12 cellular contexts compared by ENCODE assay signal in the genomic region with DNA sequence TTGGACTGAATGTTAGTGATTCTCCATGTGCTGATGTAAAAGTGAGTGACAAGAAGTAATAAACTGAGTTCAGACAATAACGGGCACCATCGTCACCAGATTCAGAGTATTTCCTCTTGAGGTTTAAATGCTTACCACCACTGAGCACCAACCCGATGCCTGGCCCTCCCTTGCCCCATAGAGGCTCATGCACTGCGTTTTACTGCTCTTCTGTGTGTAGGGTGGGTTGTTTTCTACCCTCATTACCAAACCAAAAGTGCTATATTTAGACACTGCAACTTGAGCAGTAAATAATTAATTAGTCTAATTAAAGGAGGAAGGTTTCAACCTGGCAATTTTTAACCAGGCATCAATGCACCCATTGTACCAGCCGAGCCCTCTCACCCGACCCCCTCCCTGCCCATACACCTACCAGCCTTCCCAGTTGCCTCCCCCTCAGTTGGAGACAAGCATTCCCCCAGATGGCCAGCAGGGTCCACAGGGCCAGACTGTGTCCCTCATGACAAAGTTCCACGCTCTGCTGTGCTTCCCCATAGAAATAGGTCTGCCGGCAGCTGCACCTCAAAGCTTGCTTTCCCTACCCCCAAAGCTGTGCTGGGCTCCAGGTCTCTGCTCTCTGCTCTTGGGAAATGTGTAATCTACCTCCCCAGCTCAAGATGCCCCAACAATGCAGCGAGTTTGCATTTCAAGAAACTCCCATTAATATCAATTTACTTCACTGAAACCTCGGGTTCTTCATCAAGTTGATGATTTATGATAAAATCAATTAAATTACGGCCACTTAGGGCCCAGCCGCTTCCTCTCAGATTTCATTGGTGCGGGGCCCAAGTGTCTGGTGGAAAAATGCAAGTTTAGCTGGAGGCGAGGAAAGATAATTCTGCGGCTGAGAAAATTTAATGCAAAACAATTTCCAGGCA. TPM values are rescaled to one million over a fixed set of nuclear protein-coding genes. Genes with fewer than 3 reads are reported as not detected.
DNase-seq lines count a peak whose midpoint lies in the region; ATAC-seq and TF ChIP-seq lines count a peak whose summit lies in the region.
"Had no signal": no experiment of that assay in that cellular context is flagged by ENCODE, and none has a peak within 500 bp of the region (broad histone marks: within the 10 kb centered on the region; RNA-seq: fewer than 3 reads in every experiment).

No MANE protein-coding gene starts in this region.

- H3K4me3 Mint-ChIP-seq in type B pancreatic cell: peak overlapping the region; percentile 87
- peak overlapping the region in 1 of 8 donors; percentile 5 for H3K4me3 Mint-ChIP-seq in CD4-positive, alpha-beta memory T cell
- H3K4me3 Mint-ChIP-seq: activated B cell treated with CpG ODN at 0.5 μM for 24 hours had no signal

- peaks cover 0 to 39% (median 0%) of the 10 kb centered on the region in 12 donors for H3K4me1 ChIP-seq in heart left ventricle
- H3K4me1 ChIP-seq in esophagus squamous epithelium: peaks cover 22 to 100% (median 87%) of the 10 kb centered on the region in 3 donors
- H3K4me1 ChIP-seq in CD4-positive, alpha-beta memory T cell (ENCODE audit: insufficient read depth, low read length): peaks cover 12% of the 10 kb centered on the region

- H3K9me3 Mint-ChIP-seq in type B pancreatic cell: no peaks in the 10 kb centered on the region
- no peaks in the 10 kb centered on the region for H3K9me3 Mint-ChIP-seq in CD4-positive, alpha-beta memory T cell
- H3K9me3 Mint-ChIP-seq: activated B cell treated with CpG ODN at 0.5 μM for 24 hours had no signal

- H3K27me3 Mint-ChIP-seq in type B pancreatic cell: peaks cover 50% of the 10 kb centered on the region
- H3K27me3 Mint-ChIP-seq in CD4-positive, alpha-beta memory T cell: peaks cover 0 to 3% of the 10 kb centered on the region in 2 donors

- H3K4me3 ChIP-seq in heart left ventricle (no peak overlapping the region), esophagus squamous epithelium (peak overlapping the region in 2 of 4 donors; percentile 55 to 71)
- H3K4me3 ChIP-seq in CD4-positive, alpha-beta memory T cell (ENCODE audit: low read length in 2 of 2): no peak overlapping the region

- DNase-seq in Right ventricle myocardium superior (peak; percentile 17), heart left ventricle (no peak), esophagus squamous epithelium (lab: John Stamatoyannopoulos, UW) (no peak), type B pancreatic cell (ENCODE audit: extremely low spot score, unreplicated experiment) (no peak), NCI-H2081 (lab: John Stamatoyannopoulos, UW) (no peak)
- DNase-seq in CD4-positive, alpha-beta memory T cell: no peak
- DNase-seq: activated B cell treated with CpG ODN at 0.5 μM for 24 hours, C1 segment of cervical spinal cord, NCI-H510A treated with DMSO at 0.1 percent for 48 hours had no signal

- peak overlapping the region; percentile 94 for H3K27ac Mint-ChIP-seq in type B pancreatic cell
- peak overlapping the region in 1 of 7 donors; percentile 78 for H3K27ac Mint-ChIP-seq in CD4-positive, alpha-beta memory T cell
- H3K27ac Mint-ChIP-seq: activated B cell treated with CpG ODN at 0.5 μM for 24 hours had no signal

- peaks cover 10 to 96% (median 61%) of the 10 kb centered on the region in 9 donors for H3K27me3 ChIP-seq in heart left ventricle
- peaks cover 0 to 76% (median 0%) of the 10 kb centered on the region in 4 donors for H3K27me3 ChIP-seq in esophagus squamous epithelium
- no peaks in the 10 kb centered on the region for H3K27me3 ChIP-seq in CD4-positive, alpha-beta memory T cell (ENCODE audit: insufficient read depth, low read length)

- H3K4me1 Mint-ChIP-seq in type B pancreatic cell (ENCODE audit: unreplicated experiment): peaks cover 59% of the 10 kb centered on the region
- H3K4me1 Mint-ChIP-seq in CD4-positive, alpha-beta memory T cell: peaks cover 0 to 5% (median 2%) of the 10 kb centered on the region in 4 donors
- H3K4me1 Mint-ChIP-seq: activated B cell treated with CpG ODN at 0.5 μM for 24 hours had no signal

- H3K27ac ChIP-seq in heart left ventricle: peak overlapping the region in 1 of 12 donors; percentile 97
- peak overlapping the region; percentile 89 to 92 (median 91) for H3K27ac ChIP-seq in esophagus squamous epithelium
- no peak overlapping the region for H3K27ac ChIP-seq in CD4-positive, alpha-beta memory T cell (ENCODE audit: low read depth, low read length)

- no peak for TF ChIP-seq POLR2A in heart left ventricle (IDR thresholded peaks at IDR 0.05)
- no peak for TF ChIP-seq POLR2A in esophagus squamous epithelium (IDR thresholded peaks at IDR 0.05)

- WGBS in heart left ventricle, 4 donors: 48 to 64% (median 60%) methylated on average over 15 of the region's 15 CpGs
- 57 to 66% methylated on average over 14 to 15 of the region's 15 CpGs for WGBS in esophagus squamous epithelium, 2 donors

- H3K36me3 ChIP-seq in heart left ventricle: no peaks in the 10 kb centered on the region
- H3K36me3 ChIP-seq in esophagus squamous epithelium: no peaks in the 10 kb centered on the region
- no peaks in the 10 kb centered on the region for H3K36me3 ChIP-seq in CD4-positive, alpha-beta memory T cell (ENCODE audit: insufficient read depth, low read length)

- TF ChIP-seq CTCF in heart left ventricle (IDR thresholded peaks at IDR 0.05) (peak in 1 of 12 donors; percentile 5), esophagus squamous epithelium (IDR thresholded peaks at IDR 0.05) (peak in 2 of 6 experiments; percentile 13 to 22), type B pancreatic cell (conservative IDR thresholded peaks at IDR 0.05) (peak; percentile 67)

- intact Hi-C loops in Right ventricle myocardium superior (cut with DNase I) (no loop called here), heart left ventricle (cut with DNase I) (no loop called here), esophagus squamous epithelium (cut with DNase I) (no loop called here)
- intact Hi-C loops in CD4-positive, alpha-beta memory T cell (cut with micrococcal nuclease): no loop called here

- H3K36me3 Mint-ChIP-seq in type B pancreatic cell: peaks cover 16% of the 10 kb centered on the region
- H3K36me3 Mint-ChIP-seq in CD4-positive, alpha-beta memory T cell: no peaks in the 10 kb centered on the region

- CTCF ChIA-PET in CD4-positive, alpha-beta memory T cell (lab: Charles Lee; ENCODE audit: partially characterized antibody): no interaction called here

- POLR2A ChIA-PET in CD4-positive, alpha-beta memory T cell (lab: Charles Lee; ENCODE audit: partially characterized antibody): interaction anchor here (2.0 kb wide), 1 partner anchor 20 kb away, joined by 5 read pairs; no protein-coding TSS in a partner anchor

- ATAC-seq in Right ventricle myocardium superior (ENCODE audit: poor library complexity): no peak
- ATAC-seq in heart left ventricle: no peak
- ATAC-seq in HG03354 (IDR thresholded peaks at IDR 0.05; ENCODE audit: poor library complexity, severe bottlenecking, unreplicated experiment): peak; percentile 80
- no peak for ATAC-seq in GM19328 (IDR thresholded peaks at IDR 0.05; ENCODE audit: unreplicated experiment)

- H3K9me3 ChIP-seq in heart left ventricle (no peaks in the 10 kb centered on the region), esophagus squamous epithelium (no peaks in the 10 kb centered on the region)
- H3K9me3 ChIP-seq in CD4-positive, alpha-beta memory T cell (ENCODE audit: control insufficient read depth in 1 of 2, low read length in 2 of 2): no peaks in the 10 kb centered on the region

RNA-seq across cellular contexts. Expression of a gene that starts 16.0 kb away (rescaled TPM):
- 0.75 TPM for total RNA-seq in Right ventricle myocardium superior
- total RNA-seq in heart left ventricle: 1 to 10 TPM in 2 of 9 donors, under 1 TPM in 6, not detected in 1; 0.27 to 2.8 (median 0.66) TPM
- under 1 TPM; 0.29 to 0.30 TPM for polyA plus RNA-seq in heart left ventricle
- total RNA-seq in esophagus squamous epithelium: 1 to 10 TPM in 3 of 4 donors, under 1 TPM in 1; 0.27 to 2.9 (median 1.8) TPM
- total RNA-seq in type B pancreatic cell (ENCODE audit: low replicate concordance): 14.8 and 27.0 TPM in 2 replicates
- 1 to 10 TPM; 3.1 to 4.5 TPM for total RNA-seq in CD4-positive, alpha-beta memory T cell
- polyA plus RNA-seq in CD4-positive, alpha-beta memory T cell: under 1 TPM; 0.11 to 0.13 TPM

RNA-seq across cellular contexts. Expression of a gene that starts 17.2 kb away (rescaled TPM):
- 2.7 TPM for total RNA-seq in Right ventricle myocardium superior
- 1 to 10 TPM in 8 of 9 donors, under 1 TPM in 1; 0.81 to 6.9 (median 3.2) TPM for total RNA-seq in heart left ventricle
- 1 to 10 TPM; 2.0 to 3.0 TPM for polyA plus RNA-seq in heart left ventricle
- 10 to 100 TPM in 3 of 4 donors, 1 to 10 TPM in 1; 9.2 to 24.2 (median 17.1) TPM for total RNA-seq in esophagus squamous epithelium
- 35.6 and 36.5 TPM in 2 replicates for total RNA-seq in type B pancreatic cell (ENCODE audit: low replicate concordance)
- 10 to 100 TPM; 34.4 to 39.2 TPM for total RNA-seq in CD4-positive, alpha-beta memory T cell
- 10 to 100 TPM; 12.7 to 36.5 TPM for polyA plus RNA-seq in CD4-positive, alpha-beta memory T cell

RNA-seq across cellular contexts. Expression of a gene that starts 27.9 kb away (rescaled TPM):
- total RNA-seq in Right ventricle myocardium superior (1.6 TPM), heart left ventricle (1 to 10 TPM in 7 of 9 donors, under 1 TPM in 2; 0.11 to 5.5 (median 2.0) TPM), esophagus squamous epithelium (10 to 100 TPM in 1 of 4 donors, 1 to 10 TPM in 3; 2.5 to 11.1 (median 5.8) TPM), type B pancreatic cell (ENCODE audit: low replicate concordance) (46.9 and 93.7 TPM in 2 replicates)
- polyA plus RNA-seq in heart left ventricle: 1 to 10 TPM in 1 of 2 donors, under 1 TPM in 1; 0.61 to 2.0 TPM
- total RNA-seq in CD4-positive, alpha-beta memory T cell: 10 to 100 TPM; 11.2 to 14.5 TPM
- under 1 TPM in 1 of 2 donors, not detected in 1; 0.10 TPM for polyA plus RNA-seq in CD4-positive, alpha-beta memory T cell

RNA-seq across cellular contexts. Expression of a gene that starts 31.3 kb away (rescaled TPM):
- not detected for total RNA-seq in Right ventricle myocardium superior
- total RNA-seq in heart left ventricle: not detected
- not detected for polyA plus RNA-seq in heart left ventricle
- under 1 TPM in 1 of 4 donors, not detected in 3; 0.19 TPM for total RNA-seq in esophagus squamous epithelium
- 0.29 and 0.79 TPM in 2 replicates for total RNA-seq in type B pancreatic cell (ENCODE audit: low replicate concordance)
- not detected for total RNA-seq in CD4-positive, alpha-beta memory T cell
- not detected for polyA plus RNA-seq in CD4-positive, alpha-beta memory T cell
- total RNA-seq: activated B cell treated with CpG ODN at 0.5 μM for 24 hours, myocyte had no signal

RNA-seq across cellular contexts. Expression of a gene that starts 31.4 kb away (rescaled TPM):
- total RNA-seq in Right ventricle myocardium superior (0.13 TPM), heart left ventricle (1 to 10 TPM in 1 of 9 donors, under 1 TPM in 2, not detected in 6; 0.17 to 1.0 (median 0.35) TPM), esophagus squamous epithelium (not detected), type B pancreatic cell (ENCODE audit: low replicate concordance) (10.1 and 20.8 TPM in 2 replicates)
- polyA plus RNA-seq in heart left ventricle: under 1 TPM; 0.04 to 0.08 TPM
- not detected for total RNA-seq in CD4-positive, alpha-beta memory T cell
- not detected for polyA plus RNA-seq in CD4-positive, alpha-beta memory T cell
- total RNA-seq: activated B cell treated with CpG ODN at 0.5 μM for 24 hours had no signal
